8 cellular contexts compared by ENCODE assay signal in genomic region chrX:989959-990510, GRCh38.
DNase-seq lines count a peak whose midpoint lies in the region; ATAC-seq, FAIRE-seq and TF ChIP-seq lines count a peak whose summit lies in the region.

No MANE protein-coding gene starts in this region.

- DNase-seq in AG20443 (ENCODE audit: low spot score) (peak; percentile 25), HTR-8/SVneo (ENCODE audit: insufficient read length, low spot score) (peak; percentile 31), dorsolateral prefrontal cortex (peak; percentile 67 to 96 (median 82)), mucosa of gallbladder (ENCODE audit: low spot score) (peak; percentile 92), stromal cell of bone marrow (ENCODE audit: low read depth) (peak; percentile 96)
- peak; percentile 75 for DNase-seq in activated CD4-positive, alpha-beta T cell treated with anti-CD3 and anti-CD28 coated beads for 36 hours

- peak in 1 of 56 donors; percentile 10 for TF ChIP-seq CTCF in dorsolateral prefrontal cortex (IDR thresholded peaks at IDR 0.05 in 54 of 56, conservative IDR thresholded peaks at IDR 0.05 in 2 of 56; ENCODE audit: low read depth in 1 of 56, partially characterized antibody in 56 of 56)

- H3K27me3 ChIP-seq in dorsolateral prefrontal cortex, result peaks cover 0 to 3% (median 0%) of the 10 kb centered on the region in 45 donors

- intact Hi-C loops in activated CD4-positive, alpha-beta T cell treated with anti-CD3 and anti-CD28 coated beads for 36 hours (cut with DNase I, micrococcal nuclease), result no loop called here
- intact Hi-C loops in dorsolateral prefrontal cortex (cut with DNase I), result no loop called here

- H3K36me3 Mint-ChIP-seq in activated CD4-positive, alpha-beta T cell treated with anti-CD3 and anti-CD28 coated beads for 36 hours (ENCODE audit: low read depth), result peaks cover 7% of the 10 kb centered on the region

- FAIRE-seq in HTR-8/SVneo (lab: Jason Lieb, UNC), result peak; percentile 86

- POLR2A ChIA-PET in activated CD4-positive, alpha-beta T cell treated with anti-CD3 and anti-CD28 coated beads for 36 hours (lab: Charles Lee), result no interaction called here

- H3K27ac Mint-ChIP-seq in activated CD4-positive, alpha-beta T cell treated with anti-CD3 and anti-CD28 coated beads for 36 hours, result peak overlapping the region; percentile 55

- no peaks in the 10 kb centered on the region for H3K4me1 Mint-ChIP-seq in activated CD4-positive, alpha-beta T cell treated with anti-CD3 and anti-CD28 coated beads for 36 hours

- peaks cover 18% of the 10 kb centered on the region for H3K9me3 Mint-ChIP-seq in activated CD4-positive, alpha-beta T cell treated with anti-CD3 and anti-CD28 coated beads for 36 hours (ENCODE audit: low read depth)

- H3K4me3 ChIP-seq in dorsolateral prefrontal cortex, result peak overlapping the region in 51 of 59 donors; percentile 1 to 70 (median 49)

- ATAC-seq in GM19043 (IDR thresholded peaks at IDR 0.05; ENCODE audit: low read depth, unreplicated experiment), result peak; percentile 76
- peak; percentile 98 for ATAC-seq in activated CD4-positive, alpha-beta T cell treated with anti-CD3 and anti-CD28 coated beads for 36 hours
- ATAC-seq in GM19023 (IDR thresholded peaks at IDR 0.05; ENCODE audit: unreplicated experiment), result no peak

- peak overlapping the region in 50 of 59 donors; percentile 19 to 91 (median 80) for H3K27ac ChIP-seq in dorsolateral prefrontal cortex

- peaks cover 3% of the 10 kb centered on the region for H3K27me3 Mint-ChIP-seq in activated CD4-positive, alpha-beta T cell treated with anti-CD3 and anti-CD28 coated beads for 36 hours

- CTCF ChIA-PET in activated CD4-positive, alpha-beta T cell treated with anti-CD3 and anti-CD28 coated beads for 36 hours (lab: Charles Lee), result no interaction called here

- peak overlapping the region; percentile 51 for H3K4me3 Mint-ChIP-seq in activated CD4-positive, alpha-beta T cell treated with anti-CD3 and anti-CD28 coated beads for 36 hours

Comparison
In these comparisons a context has a peak if more than half of its experiments do, and no peak if none do; other contexts are left out.
1. DNase-seq: peak in every context shown above with its lines; median percentile 96 in stromal cell of bone marrow; 92 in mucosa of gallbladder; 82 in dorsolateral prefrontal cortex; 75 in activated CD4-positive, alpha-beta T cell treated with anti-CD3 and anti-CD28 coated beads for 36 hours; 31 in HTR-8/SVneo; 25 in AG20443.